Comparison of ENCODE assay signal across 28 cellular contexts in genomic region chr3:50453907-50454306, GRCh38. TPM values are rescaled to one million over a fixed set of nuclear protein-coding genes. Genes with fewer than 3 reads are reported as not detected.
"Had no signal": no experiment of that assay in that cellular context is flagged by ENCODE, and none has a peak within 500 bp of the region (broad histone marks: within the 10 kb centered on the region; RNA-seq: fewer than 3 reads in every experiment).

No MANE protein-coding gene starts in this region.

- H3K4me3 ChIP-seq: left lung, lower lobe of right lung, ovary, skin epidermis, vagina had no signal

- H3K27me3 ChIP-seq: brain microvascular endothelial cell, left lung, ovary, vagina had no signal

- H3K27me3 Mint-ChIP-seq: stimulated activated naive CD8-positive, alpha-beta T cell treated with anti-CD3 and anti-CD28 coated beads, Interleukin-15, Interleukin-2, amounts not matched to agents 100 ng/mL and 50 ng/mL, for 24 hours; type B pancreatic cell had no signal

- DNase-seq: activated CD4-positive, alpha-beta T cell treated with anti-CD3 and anti-CD28 coated beads for 4 hours; activated CD4-positive, alpha-beta T cell treated with anti-CD3 and anti-CD28 coated beads, Interleukin-2, amount 50 U/mL, for 48 hours; activated CD8-positive, alpha-beta memory T cell treated with anti-CD3 and anti-CD28 coated beads for 24 hours; activated gamma-delta T cell; activated naive CD4-positive, alpha-beta T cell treated with anti-CD3 and anti-CD28 coated beads, Interleukin-2, amount 10 ng/mL, durations not matched to agents 7 days and 5 days; amniotic stem cell; brain microvascular endothelial cell; cortex of kidney; hippocampal formation; kidney glomerular epithelial cell; left lung; lower lobe of right lung; mesenchymal stem cell; natural killer cell; ovary; stimulated activated CD4-positive, alpha-beta T cell treated with anti-CD3 and anti-CD28 coated beads, Interleukin-4, amount 100 ng/mL, for 24 hours; T-helper 2 cell had no signal

- H3K36me3 Mint-ChIP-seq: activated naive CD4-positive, alpha-beta T cell treated with anti-CD3 and anti-CD28 coated beads, Interleukin-2, amount 10 ng/mL, durations not matched to agents 7 days and 5 days; natural killer cell; type B pancreatic cell had no signal

- ATAC-seq: left lung; lower lobe of right lung; natural killer cell; sciatic nerve; stimulated activated effector memory CD8-positive, alpha-beta T cell treated with anti-CD3 and anti-CD28 coated beads, Interleukin-12 subunit alpha, Interleukin-12 subunit beta, amount 100 ng/mL, for 72 hours had no signal

- H3K36me3 ChIP-seq: brain microvascular endothelial cell, left lung, lower lobe of right lung, neutrophil, ovary, vagina had no signal

- H3K4me3 Mint-ChIP-seq: activated naive CD4-positive, alpha-beta T cell treated with anti-CD3 and anti-CD28 coated beads, Interleukin-2, amount 10 ng/mL, durations not matched to agents 7 days and 5 days; natural killer cell; stimulated activated effector memory CD8-positive, alpha-beta T cell treated with anti-CD3 and anti-CD28 coated beads, Interleukin-12 subunit alpha, Interleukin-12 subunit beta, amount 100 ng/mL, for 72 hours; stimulated activated naive CD8-positive, alpha-beta T cell treated with anti-CD3 and anti-CD28 coated beads, Interleukin-15, Interleukin-2, amounts not matched to agents 100 ng/mL and 50 ng/mL, for 24 hours; type B pancreatic cell had no signal

- H3K9me3 Mint-ChIP-seq: activated naive CD4-positive, alpha-beta T cell treated with anti-CD3 and anti-CD28 coated beads, Interleukin-2, amount 10 ng/mL, durations not matched to agents 7 days and 5 days; natural killer cell; stimulated activated effector memory CD8-positive, alpha-beta T cell treated with anti-CD3 and anti-CD28 coated beads, Interleukin-12 subunit alpha, Interleukin-12 subunit beta, amount 100 ng/mL, for 72 hours; stimulated activated naive CD8-positive, alpha-beta T cell treated with anti-CD3 and anti-CD28 coated beads, Interleukin-15, Interleukin-2, amounts not matched to agents 100 ng/mL and 50 ng/mL, for 24 hours; type B pancreatic cell had no signal

- H3K27ac Mint-ChIP-seq: activated naive CD4-positive, alpha-beta T cell treated with anti-CD3 and anti-CD28 coated beads, Interleukin-2, amount 10 ng/mL, durations not matched to agents 7 days and 5 days; stimulated activated naive CD8-positive, alpha-beta T cell treated with anti-CD3 and anti-CD28 coated beads, Interleukin-15, Interleukin-2, amounts not matched to agents 100 ng/mL and 50 ng/mL, for 24 hours had no signal

- FAIRE-seq: astrocyte, endothelial cell of umbilical vein had no signal

- H3K27ac ChIP-seq: brain microvascular endothelial cell, left lung, lower lobe of right lung, neutrophil, ovary, skin epidermis, vagina had no signal

- H3K9me3 ChIP-seq: left lung, lower lobe of right lung, neutrophil, ovary, vagina had no signal

RNA-seq across cellular contexts. Expression of gene CACNA2D2, which starts 49.5 kb away (rescaled TPM):
- total RNA-seq: endothelial cell of umbilical vein, fibroblast of lung, fibroblast of villous mesenchyme had no signal
